20 cellular contexts compared by ENCODE assay signal in the genomic region with DNA sequence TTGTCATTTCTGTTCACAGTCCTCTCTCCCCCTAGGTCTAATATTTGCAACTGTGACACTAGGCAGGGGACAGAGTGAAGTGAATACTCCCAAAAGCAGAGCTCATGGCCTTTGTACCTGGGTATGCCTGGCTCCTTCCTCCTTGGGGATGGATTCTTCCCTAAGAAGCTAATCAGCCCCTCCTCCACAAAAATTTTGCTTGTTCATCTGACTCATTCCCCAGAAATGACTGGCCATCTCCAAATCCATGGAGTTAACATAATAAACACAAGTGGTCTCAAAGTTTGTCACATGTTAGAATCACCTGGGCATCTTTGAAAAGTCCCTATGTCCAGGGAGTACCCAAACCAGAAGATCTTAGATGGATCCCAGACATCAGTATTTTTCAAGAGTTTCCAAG.
A peak's percentile ranks its signal among the peaks of the same experiment; 100 is the strongest.
DNase-seq lines count a peak whose midpoint lies in the region; ATAC-seq and TF ChIP-seq lines count a peak whose summit lies in the region.
"Had no signal": no experiment of that assay in that cellular context is flagged by ENCODE, and none has a peak within 500 bp of the region (broad histone marks: within the 10 kb centered on the region; RNA-seq: fewer than 3 reads in every experiment).

No MANE protein-coding gene starts in this region.

- no peak overlapping the region for H3K9ac ChIP-seq in mammary epithelial cell (ENCODE audit: insufficient read depth, low read length)

- no peaks in the 10 kb centered on the region for H3K79me2 ChIP-seq in mammary epithelial cell (ENCODE audit: insufficient read depth, low read length)

- in situ Hi-C loops in mammary epithelial cell (cut with MboI; ENCODE audit: low sequenced_read_pairs in 2 of 2), result no loop called here

- H3K36me3 ChIP-seq in SJSA1, result no peaks in the 10 kb centered on the region
- H3K36me3 ChIP-seq in mammary epithelial cell (ENCODE audit: insufficient read depth, low read length), result no peaks in the 10 kb centered on the region
- H3K36me3 ChIP-seq: HAP-1 had no signal

- TF ChIP-seq CTCF in mammary epithelial cell (conservative IDR thresholded peaks at IDR 0.05 in 1 of 2, IDR thresholded peaks at IDR 0.05 in 1 of 2; ENCODE audit: extremely low read depth in 1 of 2, insufficient read depth in 1 of 2, low read depth in 1 of 2, low read length in 2 of 2), result no peak

- H3K27ac ChIP-seq in SJSA1, result peak overlapping the region; percentile 50
- no peak overlapping the region for H3K27ac ChIP-seq in mammary epithelial cell (ENCODE audit: insufficient read depth, low read depth, low read length)

- no TSS peak for BruUV-seq in mammary epithelial cell (replicated peaks; lab: Mats Ljungman, UMichigan)

- ATAC-seq in HG03442 (IDR thresholded peaks at IDR 0.05; ENCODE audit: unreplicated experiment), result no peak

- no peaks in the 10 kb centered on the region for H4K20me1 ChIP-seq in mammary epithelial cell (ENCODE audit: insufficient read depth, low read length)

- H3K9me3 ChIP-seq in SJSA1 (replicated peaks) (0 out of 2 replicates have a peak, but pooled peaks cover 4% of the 10 kb centered on the region), mammary epithelial cell (replicated peaks; ENCODE audit: insufficient read depth, low read length) (no peaks in the 10 kb centered on the region)
- H3K9me3 ChIP-seq: HAP-1 had no signal

- no peak overlapping the region for H2AFZ ChIP-seq in mammary epithelial cell (ENCODE audit: low read depth, low read length)

- H3K4me2 ChIP-seq in mammary epithelial cell (ENCODE audit: insufficient read depth, low read depth, low read length), result no peak overlapping the region

- dilution Hi-C loops in mammary epithelial cell (cut with HindIII; ENCODE audit: low sequenced_read_pairs), result no loop called here

- H3K4me3 ChIP-seq in SJSA1 (no peak overlapping the region), mammary epithelial cell (replicated peaks in 1 of 3; ENCODE audit: insufficient read depth in 1 of 3, low read depth in 2 of 3, low read length in 3 of 3) (no peak overlapping the region)
- H3K4me3 ChIP-seq: HAP-1 had no signal

- H3K27me3 ChIP-seq in SJSA1 (replicated peaks), result no peaks in the 10 kb centered on the region
- no peaks in the 10 kb centered on the region for H3K27me3 ChIP-seq in mammary epithelial cell (ENCODE audit: insufficient read depth, low read length)

- CTCF ChIA-PET in mammary epithelial cell (lab: Charles Lee; ENCODE audit: low non-redundant PET), result no interaction called here

- intact Hi-C loops in mammary epithelial cell (cut with micrococcal nuclease), result no loop called here

- peaks cover 23% of the 10 kb centered on the region for H3K4me1 ChIP-seq in SJSA1 (replicated peaks)
- no peaks in the 10 kb centered on the region for H3K4me1 ChIP-seq in mammary epithelial cell (ENCODE audit: insufficient read depth, low read length)
- H3K4me1 ChIP-seq: HAP-1 had no signal

- DNase-seq in ELR (ENCODE audit: low read depth) (peak; percentile 27), SJSA1 (ENCODE audit: low read depth in 1 of 2, low spot score in 2 of 2) (peak in 1 of 2 experiments; percentile 68), iris pigment epithelial cell (ENCODE audit: low read depth) (peak; percentile 9), mammary epithelial cell (no peak), SHP77 treated with DMSO at 0.1 percent for 48 hours (lab: John Stamatoyannopoulos, UW) (no peak), Kasumi-1 (lab: John Stamatoyannopoulos, UW) (no peak)
- DNase-seq: CD4-positive, CD25-positive, alpha-beta regulatory T cell; COR-L47; KG1; NCI-H1417; NCI-H187; NCI-H2107; NCI-H2227 treated with DMSO at 0.1 percent for 48 hours; NCI-H524; NCI-H82; RPMI8226; SIG-M5; T-helper 1 cell had no signal

Comparison
In these comparisons a context has a peak if more than half of its experiments do, and no peak if none do; other contexts are left out.
1. DNase-seq: peak in ELR (single experiment) and iris pigment epithelial cell (single experiment); none in mammary epithelial cell (single experiment), SHP77 treated with DMSO at 0.1 percent for 48 hours (single experiment) and Kasumi-1 (0 of 2).